Comparison of ENCODE assay signal across 3 cellular contexts in genomic region chr2:172084484-172084733, GRCh38.
TF ChIP-seq lines count a peak whose summit lies in the region.

No MANE protein-coding gene starts in this region.

TF ChIP-seq in HCT116, 20 proteins besides CTCF, POLR2A, EP300 and RAD21:
- TF ChIP-seq ATF3 (IDR thresholded peaks at IDR 0.05) (no peak), ZFX (IDR thresholded peaks at IDR 0.05) (no peak), EZH2 (IDR thresholded peaks at IDR 0.05) (no peak), YY1 (IDR thresholded peaks at IDR 0.05; ENCODE audit: extremely low read depth, insufficient replicate concordance, low read depth, low read length) (no peak), ZNF274 (IDR thresholded peaks at IDR 0.05; ENCODE audit: low read depth, low read length) (no peak), ZBTB33 (IDR thresholded peaks at IDR 0.05; ENCODE audit: extremely low read depth, insufficient replicate concordance, low read length) (no peak), SP1 (IDR thresholded peaks at IDR 0.05; ENCODE audit: low read depth) (no peak), SRF (IDR thresholded peaks at IDR 0.05; ENCODE audit: low read depth) (no peak), ELF1 (IDR thresholded peaks at IDR 0.05; ENCODE audit: borderline replicate concordance, low read depth) (no peak), CEBPB (IDR thresholded peaks at IDR 0.05; ENCODE audit: low read depth) (no peak), CBX3 (IDR thresholded peaks at IDR 0.05; ENCODE audit: low read depth) (no peak), EGR1 (IDR thresholded peaks at IDR 0.05; ENCODE audit: low read depth) (no peak), FOSL1 (IDR thresholded peaks at IDR 0.05; ENCODE audit: low read depth) (no peak)
- TF ChIP-seq, protein P1, sequence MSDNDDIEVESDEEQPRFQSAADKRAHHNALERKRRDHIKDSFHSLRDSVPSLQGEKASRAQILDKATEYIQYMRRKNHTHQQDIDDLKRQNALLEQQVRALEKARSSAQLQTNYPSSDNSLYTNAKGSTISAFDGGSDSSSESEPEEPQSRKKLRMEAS (IDR thresholded peaks at IDR 0.05): no peak

TF ChIP-seq in WTC11, 78 proteins besides CTCF, POLR2A, EP300 and RAD21:
- TF ChIP-seq ZNF423 (CRISPR knock-in tag; IDR thresholded peaks at IDR 0.05): 0 out of 2 replicates have a peak, but pooled peaks have one; percentile 3
- TF ChIP-seq ZNF263 (CRISPR knock-in tag; IDR thresholded peaks at IDR 0.05; ENCODE audit: low read depth): no peak
- no peak for TF ChIP-seq MYBL2 (CRISPR knock-in tag; IDR thresholded peaks at IDR 0.05)
TF ChIP-seq in WTC11: peak in this region for 1.

TF ChIP-seq in HepG2, 621 proteins besides CTCF, POLR2A, EP300 and RAD21 (continues in another document):
- TF ChIP-seq CENPBD1 (CRISPR knock-in tag; IDR thresholded peaks at IDR 0.05; ENCODE audit: borderline replicate concordance, low read depth) (0 out of 2 replicates have a peak, but pooled peaks have one; percentile 21), ZNF891 (CRISPR knock-in tag; IDR thresholded peaks at IDR 0.05) (0 out of 2 replicates have a peak, but pooled peaks have one; percentile 1), ZNF296 (CRISPR knock-in tag; conservative IDR thresholded peaks at IDR 0.05) (peak; percentile 31; the same call in 1 of the 2 replicates), DR1 (CRISPR knock-in tag; IDR thresholded peaks at IDR 0.05) (no peak), JDP2 (CRISPR knock-in tag; IDR thresholded peaks at IDR 0.05; ENCODE audit: borderline replicate concordance) (no peak), XRCC5 (optimal IDR thresholded peaks at IDR 0.05; ENCODE audit: low read length) (no peak), ZNF101 (CRISPR knock-in tag; IDR thresholded peaks at IDR 0.05; ENCODE audit: borderline replicate concordance, low read depth) (no peak), FIP1L1 (IDR thresholded peaks at IDR 0.05; ENCODE audit: borderline replicate concordance, insufficient read depth, low read depth, low read length) (no peak), BHLHE40 (IDR thresholded peaks at IDR 0.05; ENCODE audit: low read length) (no peak), ZNF672 (CRISPR knock-in tag; IDR thresholded peaks at IDR 0.05) (0 out of 2 replicates have a peak, but pooled peaks have one; percentile 21), CCDC6 (CRISPR knock-in tag; IDR thresholded peaks at IDR 0.05) (no peak), PCBP2 (optimal IDR thresholded peaks at IDR 0.05; ENCODE audit: low read depth, low read length, poor library complexity, severe bottlenecking) (no peak), HNF1B (CRISPR knock-in tag; IDR thresholded peaks at IDR 0.05) (0 out of 2 replicates have a peak, but pooled peaks have one; percentile 3), RAD51 (IDR thresholded peaks at IDR 0.05; ENCODE audit: borderline replicate concordance) (no peak), KMT2A (CRISPR knock-in tag; IDR thresholded peaks at IDR 0.05) (no peak; the same call in 1 of the 2 replicates), MIER3 (CRISPR knock-in tag; IDR thresholded peaks at IDR 0.05; ENCODE audit: borderline replicate concordance) (no peak), MED13 (CRISPR knock-in tag; IDR thresholded peaks at IDR 0.05) (no peak), SRF (IDR thresholded peaks at IDR 0.05; ENCODE audit: low read depth, low read length) (no peak), TIGD3 (CRISPR knock-in tag; IDR thresholded peaks at IDR 0.05; ENCODE audit: borderline replicate concordance) (no peak), TFDP1 (CRISPR knock-in tag; IDR thresholded peaks at IDR 0.05; ENCODE audit: borderline replicate concordance) (no peak), SPEN (CRISPR knock-in tag; IDR thresholded peaks at IDR 0.05; ENCODE audit: low read depth) (0 out of 2 replicates have a peak, but pooled peaks have one; percentile 17), EZH2 (conservative IDR thresholded peaks at IDR 0.05; ENCODE audit: low read depth, low read length) (0 out of 2 replicates have a peak, but pooled peaks have one; percentile 33), ELF3 (CRISPR knock-in tag; IDR thresholded peaks at IDR 0.05) (no peak), ATF6 (CRISPR knock-in tag; conservative IDR thresholded peaks at IDR 0.05) (0 out of 2 replicates have a peak, but pooled peaks have one; percentile 28), ZFYVE20 (CRISPR knock-in tag; IDR thresholded peaks at IDR 0.05; ENCODE audit: borderline replicate concordance, low read depth) (no peak), HMGA1 (CRISPR knock-in tag; conservative IDR thresholded peaks at IDR 0.05) (no peak), ZNF746 (CRISPR knock-in tag; IDR thresholded peaks at IDR 0.05) (0 out of 2 replicates have a peak, but pooled peaks have one; percentile 25), MIER2 (CRISPR knock-in tag; IDR thresholded peaks at IDR 0.05) (no peak), SKIL (CRISPR knock-in tag; IDR thresholded peaks at IDR 0.05; ENCODE audit: borderline replicate concordance) (no peak)
- TF ChIP-seq, protein P2, sequence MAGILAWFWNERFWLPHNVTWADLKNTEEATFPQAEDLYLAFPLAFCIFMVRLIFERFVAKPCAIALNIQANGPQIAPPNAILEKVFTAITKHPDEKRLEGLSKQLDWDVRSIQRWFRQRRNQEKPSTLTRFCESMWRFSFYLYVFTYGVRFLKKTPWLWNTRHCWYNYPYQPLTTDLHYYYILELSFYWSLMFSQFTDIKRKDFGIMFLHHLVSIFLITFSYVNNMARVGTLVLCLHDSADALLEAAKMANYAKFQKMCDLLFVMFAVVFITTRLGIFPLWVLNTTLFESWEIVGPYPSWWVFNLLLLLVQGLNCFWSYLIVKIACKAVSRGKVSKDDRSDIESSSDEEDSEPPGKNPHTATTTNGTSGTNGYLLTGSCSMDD (CRISPR knock-in tag; IDR thresholded peaks at IDR 0.05): no peak
- TF ChIP-seq, protein P3, sequence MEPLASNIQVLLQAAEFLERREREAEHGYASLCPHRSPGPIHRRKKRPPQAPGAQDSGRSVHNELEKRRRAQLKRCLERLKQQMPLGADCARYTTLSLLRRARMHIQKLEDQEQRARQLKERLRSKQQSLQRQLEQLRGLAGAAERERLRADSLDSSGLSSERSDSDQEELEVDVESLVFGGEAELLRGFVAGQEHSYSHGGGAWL (CRISPR knock-in tag; IDR thresholded peaks at IDR 0.05): 0 out of 2 replicates have a peak, but pooled peaks have one; percentile 10
- TF ChIP-seq, protein P4, sequence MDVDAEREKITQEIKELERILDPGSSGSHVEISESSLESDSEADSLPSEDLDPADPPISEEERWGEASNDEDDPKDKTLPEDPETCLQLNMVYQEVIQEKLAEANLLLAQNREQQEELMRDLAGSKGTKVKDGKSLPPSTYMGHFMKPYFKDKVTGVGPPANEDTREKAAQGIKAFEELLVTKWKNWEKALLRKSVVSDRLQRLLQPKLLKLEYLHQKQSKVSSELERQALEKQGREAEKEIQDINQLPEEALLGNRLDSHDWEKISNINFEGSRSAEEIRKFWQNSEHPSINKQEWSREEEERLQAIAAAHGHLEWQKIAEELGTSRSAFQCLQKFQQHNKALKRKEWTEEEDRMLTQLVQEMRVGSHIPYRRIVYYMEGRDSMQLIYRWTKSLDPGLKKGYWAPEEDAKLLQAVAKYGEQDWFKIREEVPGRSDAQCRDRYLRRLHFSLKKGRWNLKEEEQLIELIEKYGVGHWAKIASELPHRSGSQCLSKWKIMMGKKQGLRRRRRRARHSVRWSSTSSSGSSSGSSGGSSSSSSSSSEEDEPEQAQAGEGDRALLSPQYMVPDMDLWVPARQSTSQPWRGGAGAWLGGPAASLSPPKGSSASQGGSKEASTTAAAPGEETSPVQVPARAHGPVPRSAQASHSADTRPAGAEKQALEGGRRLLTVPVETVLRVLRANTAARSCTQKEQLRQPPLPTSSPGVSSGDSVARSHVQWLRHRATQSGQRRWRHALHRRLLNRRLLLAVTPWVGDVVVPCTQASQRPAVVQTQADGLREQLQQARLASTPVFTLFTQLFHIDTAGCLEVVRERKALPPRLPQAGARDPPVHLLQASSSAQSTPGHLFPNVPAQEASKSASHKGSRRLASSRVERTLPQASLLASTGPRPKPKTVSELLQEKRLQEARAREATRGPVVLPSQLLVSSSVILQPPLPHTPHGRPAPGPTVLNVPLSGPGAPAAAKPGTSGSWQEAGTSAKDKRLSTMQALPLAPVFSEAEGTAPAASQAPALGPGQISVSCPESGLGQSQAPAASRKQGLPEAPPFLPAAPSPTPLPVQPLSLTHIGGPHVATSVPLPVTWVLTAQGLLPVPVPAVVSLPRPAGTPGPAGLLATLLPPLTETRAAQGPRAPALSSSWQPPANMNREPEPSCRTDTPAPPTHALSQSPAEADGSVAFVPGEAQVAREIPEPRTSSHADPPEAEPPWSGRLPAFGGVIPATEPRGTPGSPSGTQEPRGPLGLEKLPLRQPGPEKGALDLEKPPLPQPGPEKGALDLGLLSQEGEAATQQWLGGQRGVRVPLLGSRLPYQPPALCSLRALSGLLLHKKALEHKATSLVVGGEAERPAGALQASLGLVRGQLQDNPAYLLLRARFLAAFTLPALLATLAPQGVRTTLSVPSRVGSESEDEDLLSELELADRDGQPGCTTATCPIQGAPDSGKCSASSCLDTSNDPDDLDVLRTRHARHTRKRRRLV (CRISPR knock-in tag; IDR thresholded peaks at IDR 0.05): 0 out of 2 replicates have a peak, but pooled peaks have one; percentile 16
- TF ChIP-seq, protein P5, sequence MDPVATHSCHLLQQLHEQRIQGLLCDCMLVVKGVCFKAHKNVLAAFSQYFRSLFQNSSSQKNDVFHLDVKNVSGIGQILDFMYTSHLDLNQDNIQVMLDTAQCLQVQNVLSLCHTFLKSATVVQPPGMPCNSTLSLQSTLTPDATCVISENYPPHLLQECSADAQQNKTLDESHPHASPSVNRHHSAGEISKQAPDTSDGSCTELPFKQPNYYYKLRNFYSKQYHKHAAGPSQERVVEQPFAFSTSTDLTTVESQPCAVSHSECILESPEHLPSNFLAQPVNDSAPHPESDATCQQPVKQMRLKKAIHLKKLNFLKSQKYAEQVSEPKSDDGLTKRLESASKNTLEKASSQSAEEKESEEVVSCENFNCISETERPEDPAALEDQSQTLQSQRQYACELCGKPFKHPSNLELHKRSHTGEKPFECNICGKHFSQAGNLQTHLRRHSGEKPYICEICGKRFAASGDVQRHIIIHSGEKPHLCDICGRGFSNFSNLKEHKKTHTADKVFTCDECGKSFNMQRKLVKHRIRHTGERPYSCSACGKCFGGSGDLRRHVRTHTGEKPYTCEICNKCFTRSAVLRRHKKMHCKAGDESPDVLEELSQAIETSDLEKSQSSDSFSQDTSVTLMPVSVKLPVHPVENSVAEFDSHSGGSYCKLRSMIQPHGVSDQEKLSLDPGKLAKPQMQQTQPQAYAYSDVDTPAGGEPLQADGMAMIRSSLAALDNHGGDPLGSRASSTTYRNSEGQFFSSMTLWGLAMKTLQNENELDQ (CRISPR knock-in tag; IDR thresholded peaks at IDR 0.05; ENCODE audit: borderline replicate concordance): no peak
